In genomic region chr7:131370523-131370968, GRCh38 we compare ENCODE assay signal across 8 cellular contexts. TPM values are rescaled to one million over a fixed set of nuclear protein-coding genes. Genes with fewer than 3 reads are reported as not detected.
DNase-seq lines count a peak whose midpoint lies in the region; ATAC-seq, FAIRE-seq and TF ChIP-seq lines count a peak whose summit lies in the region.

No MANE protein-coding gene starts in this region.

- peaks cover 5% of the 10 kb centered on the region for H3K36me3 Mint-ChIP-seq in CD4-positive, alpha-beta T cell (ENCODE audit: low read depth)

- H3K27me3 ChIP-seq in CD4-positive, alpha-beta T cell (ENCODE audit: control insufficient read depth, insufficient read depth, low read length), result no peaks in the 10 kb centered on the region
- no peaks in the 10 kb centered on the region for H3K27me3 ChIP-seq in bronchial epithelial cell (ENCODE audit: control insufficient read depth, insufficient read depth, low read length)
- H3K27me3 ChIP-seq in skeletal muscle satellite cell (ENCODE audit: control insufficient read depth, insufficient read depth, low read length), result no peaks in the 10 kb centered on the region

- H3K36me3 ChIP-seq in bronchial epithelial cell (ENCODE audit: control insufficient read depth, insufficient read depth, low read length) (no peaks in the 10 kb centered on the region), skeletal muscle satellite cell (ENCODE audit: insufficient read depth, low read length) (no peaks in the 10 kb centered on the region)

- peak overlapping the region; percentile 6 for H3K27ac Mint-ChIP-seq in CD4-positive, alpha-beta T cell

- no peak overlapping the region for H3K27ac ChIP-seq in CD4-positive, alpha-beta T cell (ENCODE audit: low read depth, low read length)

- ATAC-seq in CD4-positive, alpha-beta T cell (ENCODE audit: poor library complexity), result peak; percentile 69
- peak; percentile 91 for ATAC-seq in GM21423 (IDR thresholded peaks at IDR 0.05; ENCODE audit: unreplicated experiment)

- H3K4me3 ChIP-seq in Jurkat, Clone E6-1 (ENCODE audit: low read length), result no peak overlapping the region
- H3K4me3 ChIP-seq in bronchial epithelial cell (ENCODE audit: low read depth, low read length) (no peak overlapping the region), skeletal muscle satellite cell (ENCODE audit: low read length) (no peak overlapping the region)

- CTCF ChIA-PET in CD4-positive, alpha-beta T cell (lab: Charles Lee), result no interaction called here

- H3K4me2 ChIP-seq in skeletal muscle satellite cell (ENCODE audit: low read length), result peak overlapping the region; percentile 54

- H3K9me3 ChIP-seq in CD4-positive, alpha-beta T cell (ENCODE audit: control insufficient read depth, low read length), result no peaks in the 10 kb centered on the region
- H3K9me3 ChIP-seq in skeletal muscle satellite cell (replicated peaks; ENCODE audit: low read length), result no peaks in the 10 kb centered on the region

- H3K4me1 ChIP-seq in skeletal muscle satellite cell (ENCODE audit: control insufficient read depth, insufficient read depth, low read length), result peaks cover 27% of the 10 kb centered on the region

- peak overlapping the region; percentile 58 for H3K4me3 Mint-ChIP-seq in CD4-positive, alpha-beta T cell

- no peak overlapping the region for H3K9ac ChIP-seq in skeletal muscle satellite cell (ENCODE audit: low read depth, low read length)

- peak in 1 of 10 experiments; percentile 4 for DNase-seq in CD4-positive, alpha-beta T cell
- DNase-seq in Jurkat, Clone E6-1 (ENCODE audit: low read depth, low spot score), result peak; percentile 76
- peak; percentile 29 for DNase-seq in bronchial epithelial cell (ENCODE audit: low read depth)
- no peak for DNase-seq in NCI-H2081 (lab: John Stamatoyannopoulos, UW)
- no peak for DNase-seq in NCI-H1048 (lab: John Stamatoyannopoulos, UW)
- no peak for DNase-seq in NK-92 treated with Interleukin-12 subunit alpha and Interleukin-12 subunit beta, amount 100 ng/mL, for 24 hours (lab: John Stamatoyannopoulos, UW)

- peaks cover 87% of the 10 kb centered on the region for H3K4me1 Mint-ChIP-seq in CD4-positive, alpha-beta T cell (ENCODE audit: low read depth)

- POLR2A ChIA-PET in CD4-positive, alpha-beta T cell (lab: Charles Lee), result interaction anchor here (1.0 kb wide), 2 partner anchors 10 to 12 kb away, joined by 3 to 4 read pairs; no protein-coding TSS in a partner anchor

- no peaks in the 10 kb centered on the region for H3K27me3 Mint-ChIP-seq in CD4-positive, alpha-beta T cell

- no peak for FAIRE-seq in bronchial epithelial cell (lab: Jason Lieb, UNC)

- no peak for TF ChIP-seq CTCF in CD4-positive, alpha-beta T cell (IDR thresholded peaks at IDR 0.05)
- no peak for TF ChIP-seq CTCF in bronchial epithelial cell (IDR thresholded peaks at IDR 0.05; ENCODE audit: insufficient read depth, low read length, severe bottlenecking)

- intact Hi-C loops in CD4-positive, alpha-beta T cell (cut with DNase I, micrococcal nuclease), result no loop called here

- no peaks in the 10 kb centered on the region for H3K9me3 Mint-ChIP-seq in CD4-positive, alpha-beta T cell

RNA-seq across cellular contexts. Expression of gene MKLN1, which starts 42.9 kb away (rescaled TPM):
- total RNA-seq in CD4-positive, alpha-beta T cell, result 10 to 100 TPM; 47.2 to 53.7 TPM
- polyA plus RNA-seq in Jurkat, Clone E6-1 (2012; ENCODE audit: insufficient read depth, insufficient read length), result 15.9 TPM
- total RNA-seq in bronchial epithelial cell, result 20.0 and 22.0 TPM in 2 replicates
- 27.1 and 41.3 TPM in 2 replicates for total RNA-seq in skeletal muscle satellite cell (2012; rRNA removed)

Comparison
In these comparisons a context has a peak if more than half of its experiments do, and no peak if none do; other contexts are left out.
1. DNase-seq: peak in Jurkat, Clone E6-1 (single experiment) and bronchial epithelial cell (single experiment); none in NCI-H2081 (0 of 2), NCI-H1048 (single experiment) and NK-92 treated with Interleukin-12 subunit alpha and Interleukin-12 subunit beta, amount 100 ng/mL, for 24 hours (single experiment).